Comparison of ENCODE assay signal across 8 cellular contexts in the genomic region with DNA sequence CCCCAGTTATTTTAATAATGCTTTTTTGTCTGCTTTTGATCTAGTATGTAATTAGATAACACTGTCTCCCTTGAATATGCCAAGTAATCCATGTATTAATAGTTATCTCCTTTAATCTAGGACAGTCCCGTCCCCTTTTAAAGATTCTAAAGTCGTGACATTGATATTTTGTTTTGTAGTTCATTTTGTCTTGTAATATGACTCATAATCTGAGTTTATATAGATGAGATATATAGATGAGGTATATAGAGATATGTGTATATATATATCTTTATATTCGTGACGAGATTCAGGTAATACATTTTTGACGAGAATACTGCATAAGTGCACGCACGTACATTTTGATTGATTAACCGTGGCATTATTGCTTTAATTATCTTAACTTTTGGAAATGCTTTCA. TPM values are rescaled to one million over a fixed set of nuclear protein-coding genes. Genes with fewer than 3 reads are reported as not detected.
DNase-seq lines count a peak whose midpoint lies in the region; ATAC-seq lines count a peak whose summit lies in the region.

No MANE protein-coding gene starts in this region.

- H3K36me3 Mint-ChIP-seq in activated CD4-positive, alpha-beta T cell treated with anti-CD3 and anti-CD28 coated beads for 36 hours (ENCODE audit: low read depth) = peaks cover 28% of the 10 kb centered on the region
- peaks cover 6% of the 10 kb centered on the region for H3K36me3 Mint-ChIP-seq in activated T-helper 1 cell treated with anti-CD3 and anti-CD28 coated beads, Interleukin-12 subunit alpha, Interleukin-12 subunit beta, Interleukin-2, Interleukin-4 antibody, amounts not matched to agents 30 ng/mL and 10 ng/mL and 1 ng/mL, durations not matched to agents 14 hours and 24 hours and 36 hours (ENCODE audit: low read depth)

- intact Hi-C loops in activated CD4-positive, alpha-beta T cell treated with anti-CD3 and anti-CD28 coated beads for 36 hours (cut with DNase I, micrococcal nuclease) = loop anchor here (10.0 kb wide), 2 partner anchors 581 to 859 kb away; a partner anchor contains a TSS
- intact Hi-C loops in activated T-helper 1 cell treated with anti-CD3 and anti-CD28 coated beads, Interleukin-12 subunit alpha, Interleukin-12 subunit beta, Interleukin-2, Interleukin-4 antibody, amounts not matched to agents 30 ng/mL and 10 ng/mL and 1 ng/mL, durations not matched to agents 14 hours and 24 hours and 36 hours (cut with micrococcal nuclease) = loop anchor here (10.0 kb wide), 3 partner anchors 1059 to 1381 kb away; a partner anchor contains a TSS
- intact Hi-C loops in head of caudate nucleus (cut with DNase I) = loop anchor here (2.0 to 10.0 kb wide), 3 partner anchors 221 to 521 kb away; a partner anchor contains a TSS

- no peaks in the 10 kb centered on the region for H3K9me3 Mint-ChIP-seq in activated CD4-positive, alpha-beta T cell treated with anti-CD3 and anti-CD28 coated beads for 36 hours (ENCODE audit: low read depth)
- H3K9me3 Mint-ChIP-seq in activated T-helper 1 cell treated with anti-CD3 and anti-CD28 coated beads, Interleukin-12 subunit alpha, Interleukin-12 subunit beta, Interleukin-2, Interleukin-4 antibody, amounts not matched to agents 30 ng/mL and 10 ng/mL and 1 ng/mL, durations not matched to agents 14 hours and 24 hours and 36 hours = no peaks in the 10 kb centered on the region

- H3K36me3 ChIP-seq in iPS-18a (ENCODE audit: control insufficient read depth, low read depth, low read length) = no peaks in the 10 kb centered on the region
- no peaks in the 10 kb centered on the region for H3K36me3 ChIP-seq in stomach smooth muscle (ENCODE audit: control insufficient read depth in 2 of 2, insufficient read depth in 2 of 2, low read length in 2 of 2)

- no peak for ATAC-seq in activated CD4-positive, alpha-beta T cell treated with anti-CD3 and anti-CD28 coated beads for 36 hours
- ATAC-seq in GM19328 (IDR thresholded peaks at IDR 0.05; ENCODE audit: unreplicated experiment) = no peak

- CTCF ChIA-PET in activated CD4-positive, alpha-beta T cell treated with anti-CD3 and anti-CD28 coated beads for 36 hours (lab: Charles Lee) = no interaction called here

- H3K9me3 ChIP-seq in iPS-18a (ENCODE audit: control insufficient read depth, low read depth, low read length) (no peaks in the 10 kb centered on the region), stomach smooth muscle (ENCODE audit: control insufficient read depth in 2 of 2, low read length in 2 of 2) (no peaks in the 10 kb centered on the region)

- peak overlapping the region; percentile 89 for H3K27ac Mint-ChIP-seq in activated CD4-positive, alpha-beta T cell treated with anti-CD3 and anti-CD28 coated beads for 36 hours
- H3K27ac Mint-ChIP-seq in activated T-helper 1 cell treated with anti-CD3 and anti-CD28 coated beads, Interleukin-12 subunit alpha, Interleukin-12 subunit beta, Interleukin-2, Interleukin-4 antibody, amounts not matched to agents 30 ng/mL and 10 ng/mL and 1 ng/mL, durations not matched to agents 14 hours and 24 hours and 36 hours = peak overlapping the region; percentile 95

- H3K4me3 ChIP-seq in iPS-18a (ENCODE audit: low read length) (peak overlapping the region; percentile 100), stomach smooth muscle (ENCODE audit: low read length in 2 of 2) (peak overlapping the region; percentile 92 to 98)

- H3K27me3 Mint-ChIP-seq in activated CD4-positive, alpha-beta T cell treated with anti-CD3 and anti-CD28 coated beads for 36 hours = no peaks in the 10 kb centered on the region
- peaks cover 2% of the 10 kb centered on the region for H3K27me3 Mint-ChIP-seq in activated T-helper 1 cell treated with anti-CD3 and anti-CD28 coated beads, Interleukin-12 subunit alpha, Interleukin-12 subunit beta, Interleukin-2, Interleukin-4 antibody, amounts not matched to agents 30 ng/mL and 10 ng/mL and 1 ng/mL, durations not matched to agents 14 hours and 24 hours and 36 hours (ENCODE audit: insufficient read depth)

- peak overlapping the region; percentile 96 for H3K4me3 Mint-ChIP-seq in activated CD4-positive, alpha-beta T cell treated with anti-CD3 and anti-CD28 coated beads for 36 hours
- H3K4me3 Mint-ChIP-seq in activated T-helper 1 cell treated with anti-CD3 and anti-CD28 coated beads, Interleukin-12 subunit alpha, Interleukin-12 subunit beta, Interleukin-2, Interleukin-4 antibody, amounts not matched to agents 30 ng/mL and 10 ng/mL and 1 ng/mL, durations not matched to agents 14 hours and 24 hours and 36 hours = peak overlapping the region; percentile 96

- no peak overlapping the region for H3K27ac ChIP-seq in iPS-18a (ENCODE audit: low read length)
- H3K27ac ChIP-seq in stomach smooth muscle (ENCODE audit: low read length) = peak overlapping the region; percentile 94

- H3K4me1 Mint-ChIP-seq in activated CD4-positive, alpha-beta T cell treated with anti-CD3 and anti-CD28 coated beads for 36 hours = peaks cover 42% of the 10 kb centered on the region
- peaks cover 53% of the 10 kb centered on the region for H3K4me1 Mint-ChIP-seq in activated T-helper 1 cell treated with anti-CD3 and anti-CD28 coated beads, Interleukin-12 subunit alpha, Interleukin-12 subunit beta, Interleukin-2, Interleukin-4 antibody, amounts not matched to agents 30 ng/mL and 10 ng/mL and 1 ng/mL, durations not matched to agents 14 hours and 24 hours and 36 hours (ENCODE audit: low read depth)

- H3K4me1 ChIP-seq in iPS-18a (ENCODE audit: control insufficient read depth, low read depth, low read length) (peaks cover 12% of the 10 kb centered on the region), stomach smooth muscle (ENCODE audit: control insufficient read depth, insufficient read depth, low read length) (peaks cover 12% of the 10 kb centered on the region)

- H3K9ac ChIP-seq in iPS-18a (ENCODE audit: low read length) (peak overlapping the region; percentile 99), stomach smooth muscle (ENCODE audit: low read length in 2 of 2) (peak overlapping the region; percentile 52 to 99)

- H3K27me3 ChIP-seq in iPS-18a (ENCODE audit: control insufficient read depth, insufficient read depth, low read length) (no peaks in the 10 kb centered on the region), stomach smooth muscle (ENCODE audit: control insufficient read depth in 1 of 2, insufficient read depth in 2 of 2, low read length in 2 of 2) (no peaks in the 10 kb centered on the region)

- DNase-seq in activated CD4-positive, alpha-beta T cell treated with anti-CD3 and anti-CD28 coated beads for 36 hours = no peak
- no peak for DNase-seq in activated CD4-positive, alpha-beta T cell treated with anti-CD3 and anti-CD28 coated beads, Interleukin-2, amount 50 U/mL, for 4 hours
- DNase-seq in activated T-helper 1 cell treated with anti-CD3 and anti-CD28 coated beads, Interleukin-12 subunit alpha, Interleukin-12 subunit beta, Interleukin-2, Interleukin-4 antibody, amounts not matched to agents 30 ng/mL and 10 ng/mL and 1 ng/mL, durations not matched to agents 14 hours and 24 hours and 36 hours (ENCODE audit: low spot score) = no peak
- no peak for DNase-seq in effector CD8-positive, alpha-beta T cell (lab: John Stamatoyannopoulos, UW)
- no peak for DNase-seq in head of caudate nucleus

- POLR2A ChIA-PET in activated CD4-positive, alpha-beta T cell treated with anti-CD3 and anti-CD28 coated beads for 36 hours (lab: Charles Lee) = no interaction called here

RNA-seq across cellular contexts. Expression of a gene that starts 1.6 kb away (rescaled TPM):
- total RNA-seq in activated CD4-positive, alpha-beta T cell treated with anti-CD3 and anti-CD28 coated beads for 36 hours = 10 to 100 TPM; 56.1 to 61.3 TPM
- 72.0 and 76.7 TPM in 2 replicates for total RNA-seq in activated T-helper 1 cell treated with anti-CD3 and anti-CD28 coated beads, Interleukin-12 subunit alpha, Interleukin-12 subunit beta, Interleukin-2, Interleukin-4 antibody, amounts not matched to agents 30 ng/mL and 10 ng/mL and 1 ng/mL, durations not matched to agents 14 hours and 24 hours and 36 hours
